In genomic region chr16:4498546-4499195, GRCh38 we compare ENCODE assay signal across 15 cellular contexts. TPM values are rescaled to one million over a fixed set of nuclear protein-coding genes. Genes with fewer than 3 reads are reported as not detected.
DNase-seq lines count a peak whose midpoint lies in the region; ATAC-seq and TF ChIP-seq lines count a peak whose summit lies in the region.
"Had no signal": no experiment of that assay in that cellular context is flagged by ENCODE, and none has a peak within 500 bp of the region (broad histone marks: within the 10 kb centered on the region; RNA-seq: fewer than 3 reads in every experiment).

No MANE protein-coding gene starts in this region.

- intact Hi-C loops in CD4-positive, alpha-beta memory T cell (cut with micrococcal nuclease), result no loop called here
- intact Hi-C loops in naive thymus-derived CD4-positive, alpha-beta T cell (cut with micrococcal nuclease), result no loop called here

- no peaks in the 10 kb centered on the region for H3K27me3 ChIP-seq in CD4-positive, alpha-beta memory T cell (ENCODE audit: insufficient read depth, low read length)
- no peaks in the 10 kb centered on the region for H3K27me3 ChIP-seq in RWPE2 (ENCODE audit: insufficient read depth, poor library complexity, severe bottlenecking)
- H3K27me3 ChIP-seq in naive thymus-derived CD4-positive, alpha-beta T cell (ENCODE audit: control insufficient read depth in 2 of 2, insufficient read depth in 2 of 2, low read length in 2 of 2), result no peaks in the 10 kb centered on the region
- H3K27me3 ChIP-seq: gastroesophageal sphincter, right lobe of liver had no signal

- peaks cover 19 to 40% of the 10 kb centered on the region in 2 donors for H3K36me3 Mint-ChIP-seq in CD4-positive, alpha-beta memory T cell
- peaks cover 22% of the 10 kb centered on the region for H3K36me3 Mint-ChIP-seq in endothelial cell (ENCODE audit: low read depth, unreplicated experiment)
- H3K36me3 Mint-ChIP-seq in naive thymus-derived CD4-positive, alpha-beta T cell, result peaks cover 3 to 37% (median 14%) of the 10 kb centered on the region in 5 donors
- H3K36me3 Mint-ChIP-seq: activated naive CD4-positive, alpha-beta T cell treated with anti-CD3 and anti-CD28 coated beads, Interleukin-2, amount 50 U/mL, for 24 hours had no signal

- CTCF ChIA-PET in CD4-positive, alpha-beta memory T cell (lab: Charles Lee; ENCODE audit: partially characterized antibody), result interaction anchor here (1.3 to 13.3 kb wide), 2 partner anchors 9 to 14 kb away, joined by 3 to 343 read pairs; partner anchors contain the start of genes HMOX2 and NMRAL1
- CTCF ChIA-PET in naive thymus-derived CD4-positive, alpha-beta T cell (lab: Charles Lee), result interaction anchor here (1.2 to 4.9 kb wide), 3 partner anchors 9 to 28 kb away, joined by 3 to 29 read pairs (median 4); no protein-coding TSS in a partner anchor

- no peaks in the 10 kb centered on the region for H3K27me3 Mint-ChIP-seq in CD4-positive, alpha-beta memory T cell
- no peaks in the 10 kb centered on the region for H3K27me3 Mint-ChIP-seq in endothelial cell (ENCODE audit: unreplicated experiment)
- H3K27me3 Mint-ChIP-seq in naive thymus-derived CD4-positive, alpha-beta T cell, result no peaks in the 10 kb centered on the region
- H3K27me3 Mint-ChIP-seq: activated naive CD4-positive, alpha-beta T cell treated with anti-CD3 and anti-CD28 coated beads, Interleukin-2, amount 50 U/mL, for 24 hours had no signal

- no peak overlapping the region for H3K4me3 ChIP-seq in CD4-positive, alpha-beta memory T cell (ENCODE audit: low read length in 2 of 2)
- no peak overlapping the region for H3K4me3 ChIP-seq in RWPE2 (ENCODE audit: severe bottlenecking)
- H3K4me3 ChIP-seq in naive thymus-derived CD4-positive, alpha-beta T cell (ENCODE audit: low read length), result no peak overlapping the region
- H3K4me3 ChIP-seq: gastroesophageal sphincter, right lobe of liver had no signal

- no peak for TF ChIP-seq CTCF in RWPE2 (IDR thresholded peaks at IDR 0.05; ENCODE audit: poor library complexity, severe bottlenecking)
- TF ChIP-seq CTCF in endothelial cell (IDR thresholded peaks at IDR 0.05; ENCODE audit: unreplicated experiment), result no peak

- peaks cover 60 to 96% (median 80%) of the 10 kb centered on the region in 4 donors for H3K4me1 Mint-ChIP-seq in CD4-positive, alpha-beta memory T cell
- H3K4me1 Mint-ChIP-seq in endothelial cell (ENCODE audit: unreplicated experiment), result peaks cover 41% of the 10 kb centered on the region
- H3K4me1 Mint-ChIP-seq in naive thymus-derived CD4-positive, alpha-beta T cell, result peaks cover 46 to 98% (median 92%) of the 10 kb centered on the region in 7 donors

- POLR2A ChIA-PET in CD4-positive, alpha-beta memory T cell (lab: Charles Lee; ENCODE audit: partially characterized antibody), result interaction anchor here (5.0 to 11.8 kb wide), 2 partner anchors 11 to 22 kb away, joined by 49 to 247 read pairs; partner anchors contain the start of genes HMOX2 and NMRAL1
- POLR2A ChIA-PET in naive thymus-derived CD4-positive, alpha-beta T cell (lab: Charles Lee), result interaction anchor here (0.5 to 11.2 kb wide), 5 partner anchors 6 to 534 kb away, joined by 3 to 216 read pairs (median 27); partner anchors contain the start of genes HMOX2 and NMRAL1

- no peak overlapping the region for H3K27ac ChIP-seq in CD4-positive, alpha-beta memory T cell (ENCODE audit: low read depth, low read length)
- H3K27ac ChIP-seq in RWPE2 (ENCODE audit: poor library complexity, severe bottlenecking), result peak overlapping the region; percentile 97
- no peak overlapping the region for H3K27ac ChIP-seq in naive thymus-derived CD4-positive, alpha-beta T cell (ENCODE audit: low read depth, low read length)
- H3K27ac ChIP-seq: gastroesophageal sphincter, right lobe of liver had no signal

- H3K4me1 ChIP-seq in CD4-positive, alpha-beta memory T cell (ENCODE audit: insufficient read depth, low read length), result peaks cover 84% of the 10 kb centered on the region
- peaks cover 77% of the 10 kb centered on the region for H3K4me1 ChIP-seq in RWPE2 (ENCODE audit: insufficient read depth, poor library complexity, severe bottlenecking)
- H3K4me1 ChIP-seq in naive thymus-derived CD4-positive, alpha-beta T cell (ENCODE audit: control insufficient read depth in 2 of 2, insufficient read depth in 2 of 2, low read length in 2 of 2), result peaks cover 23 to 81% of the 10 kb centered on the region in 2 donors

- no peaks in the 10 kb centered on the region for H3K9me3 ChIP-seq in CD4-positive, alpha-beta memory T cell (ENCODE audit: control insufficient read depth in 1 of 2, low read length in 2 of 2)
- no peaks in the 10 kb centered on the region for H3K9me3 ChIP-seq in RWPE2 (ENCODE audit: severe bottlenecking)
- H3K9me3 ChIP-seq in naive thymus-derived CD4-positive, alpha-beta T cell (ENCODE audit: control insufficient read depth in 2 of 3, low read length in 3 of 3), result no peaks in the 10 kb centered on the region
- H3K9me3 ChIP-seq: gastroesophageal sphincter, right lobe of liver had no signal

- no peak for DNase-seq in CD4-positive, alpha-beta memory T cell
- DNase-seq in RWPE2 (ENCODE audit: low spot score) (no peak), endothelial cell (ENCODE audit: low spot score) (no peak), NCI-H2171 treated with DMSO at 0.1 percent for 48 hours (lab: John Stamatoyannopoulos, UW) (no peak), cortex of kidney (lab: John Stamatoyannopoulos, UW) (no peak), NOMO-1 treated with dmso at 0.1 percent for 144 hours (lab: John Stamatoyannopoulos, UW; ENCODE audit: unreplicated experiment) (no peak)
- no peak for DNase-seq in naive thymus-derived CD4-positive, alpha-beta T cell
- DNase-seq: central memory CD4-positive, alpha-beta T cell; H9; KG1; NCI-H1092; right lobe of liver had no signal

- H3K4me3 Mint-ChIP-seq in CD4-positive, alpha-beta memory T cell, result peak overlapping the region in 3 of 8 donors; percentile 8 to 58 (median 46)
- no peak overlapping the region for H3K4me3 Mint-ChIP-seq in endothelial cell (ENCODE audit: unreplicated experiment)
- peak overlapping the region in 9 of 10 donors; percentile 27 to 83 (median 43) for H3K4me3 Mint-ChIP-seq in naive thymus-derived CD4-positive, alpha-beta T cell
- H3K4me3 Mint-ChIP-seq: activated naive CD4-positive, alpha-beta T cell treated with anti-CD3 and anti-CD28 coated beads, Interleukin-2, amount 50 U/mL, for 24 hours; H9 had no signal

- H3K9me3 Mint-ChIP-seq in CD4-positive, alpha-beta memory T cell, result no peaks in the 10 kb centered on the region
- no peaks in the 10 kb centered on the region for H3K9me3 Mint-ChIP-seq in endothelial cell (ENCODE audit: unreplicated experiment)
- H3K9me3 Mint-ChIP-seq in naive thymus-derived CD4-positive, alpha-beta T cell, result no peaks in the 10 kb centered on the region
- H3K9me3 Mint-ChIP-seq: activated naive CD4-positive, alpha-beta T cell treated with anti-CD3 and anti-CD28 coated beads, Interleukin-2, amount 50 U/mL, for 24 hours; H9 had no signal

- H3K36me3 ChIP-seq in CD4-positive, alpha-beta memory T cell (ENCODE audit: insufficient read depth, low read length), result peaks cover 12% of the 10 kb centered on the region
- peaks cover 10% of the 10 kb centered on the region for H3K36me3 ChIP-seq in RWPE2 (ENCODE audit: low read depth)
- H3K36me3 ChIP-seq in naive thymus-derived CD4-positive, alpha-beta T cell (ENCODE audit: control insufficient read depth in 2 of 3, insufficient read depth in 3 of 3, low read length in 3 of 3), result peaks cover 0 to 14% (median 5%) of the 10 kb centered on the region in 3 experiments

- ATAC-seq in RWPE2 (ENCODE audit: low read depth) (peak; percentile 50), GM21381 (IDR thresholded peaks at IDR 0.05; ENCODE audit: unreplicated experiment) (no peak)
- no peak for ATAC-seq in naive thymus-derived CD4-positive, alpha-beta T cell
- ATAC-seq: gastroesophageal sphincter, right lobe of liver had no signal

- peak overlapping the region; percentile 80 to 97 (median 85) for H3K27ac Mint-ChIP-seq in CD4-positive, alpha-beta memory T cell
- peak overlapping the region; percentile 10 for H3K27ac Mint-ChIP-seq in endothelial cell (ENCODE audit: unreplicated experiment)
- H3K27ac Mint-ChIP-seq in naive thymus-derived CD4-positive, alpha-beta T cell, result peak overlapping the region in 8 of 9 donors; percentile 33 to 100 (median 85)
- H3K27ac Mint-ChIP-seq: activated naive CD4-positive, alpha-beta T cell treated with anti-CD3 and anti-CD28 coated beads, Interleukin-2, amount 50 U/mL, for 24 hours had no signal

RNA-seq across cellular contexts. Expression of gene HMOX2, which starts 22.5 kb away (rescaled TPM):
- 10 to 100 TPM; 64.1 to 72.4 TPM for total RNA-seq in CD4-positive, alpha-beta memory T cell
- 100 to 1,000 TPM; 164 to 206 TPM for polyA plus RNA-seq in CD4-positive, alpha-beta memory T cell
- 225 TPM for total RNA-seq in endothelial cell (ENCODE audit: unreplicated experiment)
- 10 to 100 TPM; 44.6 to 84.9 (median 61.0) TPM for total RNA-seq in naive thymus-derived CD4-positive, alpha-beta T cell
- 100 to 1,000 TPM; 127 to 163 TPM for polyA plus RNA-seq in naive thymus-derived CD4-positive, alpha-beta T cell

RNA-seq across cellular contexts. Expression of gene NMRAL1, which starts 24.2 kb away (rescaled TPM):
- 10 to 100 TPM; 61.6 to 61.8 TPM for total RNA-seq in CD4-positive, alpha-beta memory T cell
- 10 to 100 TPM; 55.1 to 65.7 TPM for polyA plus RNA-seq in CD4-positive, alpha-beta memory T cell
- total RNA-seq in endothelial cell (ENCODE audit: unreplicated experiment), result 35.3 TPM
- total RNA-seq in naive thymus-derived CD4-positive, alpha-beta T cell, result 10 to 100 TPM; 34.2 to 72.7 (median 58.1) TPM
- 10 to 100 TPM; 61.3 to 81.8 TPM for polyA plus RNA-seq in naive thymus-derived CD4-positive, alpha-beta T cell

RNA-seq across cellular contexts. Expression of gene CDIP1, which starts 39.9 kb away (rescaled TPM):
- 10 to 100 TPM; 19.0 to 21.1 TPM for total RNA-seq in CD4-positive, alpha-beta memory T cell
- polyA plus RNA-seq in CD4-positive, alpha-beta memory T cell, result 10 to 100 TPM; 10.2 to 15.7 TPM
- 25.6 TPM for total RNA-seq in endothelial cell (ENCODE audit: unreplicated experiment)
- total RNA-seq in naive thymus-derived CD4-positive, alpha-beta T cell, result 10 to 100 TPM; 28.1 to 41.1 (median 31.0) TPM
- polyA plus RNA-seq in naive thymus-derived CD4-positive, alpha-beta T cell, result 10 to 100 TPM; 28.3 to 33.4 TPM

RNA-seq across cellular contexts. Expression of gene C16orf96, which starts 57.5 kb away (rescaled TPM):
- under 1 TPM; 0.29 to 0.33 TPM for total RNA-seq in CD4-positive, alpha-beta memory T cell
- not detected for polyA plus RNA-seq in CD4-positive, alpha-beta memory T cell
- 0.54 TPM for total RNA-seq in endothelial cell (ENCODE audit: unreplicated experiment)
- total RNA-seq in naive thymus-derived CD4-positive, alpha-beta T cell, result under 1 TPM; 0.17 to 0.70 (median 0.64) TPM
- not detected for polyA plus RNA-seq in naive thymus-derived CD4-positive, alpha-beta T cell

Comparison
In these comparisons a context has a peak if more than half of its experiments do, and no peak if none do; other contexts are left out.
1. H3K27ac Mint-ChIP-seq: peak in every context shown above with its lines; median percentile 85 in CD4-positive, alpha-beta memory T cell; 85 in naive thymus-derived CD4-positive, alpha-beta T cell; 10 in endothelial cell.